ENCODE assay signal across 9 cellular contexts in genomic region chr7:32992750-32993149, GRCh38. TPM values are rescaled to one million over a fixed set of nuclear protein-coding genes. Genes with fewer than 3 reads are reported as not detected.
DNase-seq lines count a peak whose midpoint lies in the region; ATAC-seq and TF ChIP-seq lines count a peak whose summit lies in the region.
"Not testable (repeated sequence)": the region's sequence is repeated elsewhere in the genome, so short reads cannot be mapped to it uniquely, and the experiment has no call there.
"Had no signal": no experiment of that assay in that cellular context is flagged by ENCODE, and none has a peak within 500 bp of the region (broad histone marks: within the 10 kb centered on the region; RNA-seq: fewer than 3 reads in every experiment).

No MANE protein-coding gene starts in this region.

- CTCF ChIA-PET in PC-9 (lab: Charles Lee), result interaction anchor here (0.6 kb wide), 2 partner anchors 115 to 1348 kb away, joined by 9 to 10 read pairs; no protein-coding TSS in a partner anchor

- not testable (repeated sequence) for TF ChIP-seq EP300 in stomach (IDR thresholded peaks at IDR 0.05)

- H3K9ac ChIP-seq in DND-41 (ENCODE audit: low read depth, low read length), result not testable (repeated sequence)

- H3K27ac ChIP-seq in DND-41 (ENCODE audit: low read length); left lung: not testable (repeated sequence)
- peak overlapping the region; percentile 77 for H3K27ac ChIP-seq in PC-9
- peak overlapping the region; percentile 84 for H3K27ac ChIP-seq in foreskin keratinocyte
- peak overlapping the region in 3 of 5 donors; percentile 46 to 56 (median 55) for H3K27ac ChIP-seq in stomach

- not testable (repeated sequence) for H4K20me1 ChIP-seq in DND-41 (ENCODE audit: insufficient read depth, low read length); PC-9 (ENCODE audit: insufficient read depth)

- H3K4me2 ChIP-seq in DND-41 (ENCODE audit: insufficient read depth, low read length), result not testable (repeated sequence)
- peak overlapping the region; percentile 45 for H3K4me2 ChIP-seq in PC-9

- not testable (repeated sequence) for H3K36me3 Mint-ChIP-seq in activated T-cell treated with anti-CD3 and anti-CD28 coated beads, Interleukin-2, amount 50 U/mL, for 72 hours (ENCODE audit: insufficient read depth in 2 of 2)
- H3K36me3 Mint-ChIP-seq in nephron progenitor cell (ENCODE audit: low read depth), result peaks cover 18% of the 10 kb centered on the region

- not testable (repeated sequence) for H3K4me1 ChIP-seq in DND-41 (ENCODE audit: insufficient read depth, low read length); foreskin keratinocyte; left lung
- H3K4me1 ChIP-seq in PC-9 (replicated peaks; ENCODE audit: insufficient read depth) (peaks cover 15% of the 10 kb centered on the region), stomach (peaks cover under 1 to 15% (median 5%) of the 10 kb centered on the region in 4 donors)

- POLR2A ChIA-PET in PC-9 (lab: Charles Lee; ENCODE audit: unreplicated experiment), result not testable (repeated sequence)

- intact Hi-C loops in PC-9 (cut with micrococcal nuclease; ENCODE audit: unreplicated experiment); left lung (cut with DNase I); stomach (cut with DNase I; ENCODE audit: low total_unique reads): not testable (repeated sequence)

- 20 to 45% (median 33%) methylated on average over 5 to 6 of the region's 6 CpGs for WGBS in stomach, 5 donors

- not testable (repeated sequence) for H3K9me2 ChIP-seq in PC-9 (ENCODE audit: insufficient read depth)

- H3K27me3 ChIP-seq in DND-41 (ENCODE audit: insufficient read depth, low read length, poor library complexity); PC-9 (ENCODE audit: insufficient read depth, low read depth); foreskin keratinocyte; left lung; stomach: not testable (repeated sequence)

- not testable (repeated sequence) for TF ChIP-seq POLR2A in stomach (IDR thresholded peaks at IDR 0.05)

- not testable (repeated sequence) for DNase-seq in DND-41; activated T-cell treated with anti-CD3 and anti-CD28 coated beads, Interleukin-2, amount 50 U/mL, for 72 hours; left lung; nephron progenitor cell
- DNase-seq in PC-9, result peak; percentile 78 to 89
- DNase-seq in choroid plexus epithelial cell (ENCODE audit: low read depth), result peak; percentile 3
- DNase-seq in foreskin keratinocyte, result peak; percentile 91 to 96
- DNase-seq in stomach, result peak; percentile 50

- not testable (repeated sequence) for TF ChIP-seq CTCF in DND-41 (IDR thresholded peaks at IDR 0.05; ENCODE audit: borderline replicate concordance, extremely low read depth, low read length, poor library complexity, severe bottlenecking); PC-9 (conservative IDR thresholded peaks at IDR 0.05); choroid plexus epithelial cell (conservative IDR thresholded peaks at IDR 0.05; ENCODE audit: low read depth, low read length); foreskin keratinocyte (conservative IDR thresholded peaks at IDR 0.05); left lung (IDR thresholded peaks at IDR 0.05); nephron progenitor cell (IDR thresholded peaks at IDR 0.05); stomach (IDR thresholded peaks at IDR 0.05)

- H3K27me3 Mint-ChIP-seq in activated T-cell treated with anti-CD3 and anti-CD28 coated beads, Interleukin-2, amount 50 U/mL, for 72 hours (ENCODE audit: low read depth), result peaks cover 17% of the 10 kb centered on the region
- H3K27me3 Mint-ChIP-seq in nephron progenitor cell (ENCODE audit: low read depth, poor library complexity), result not testable (repeated sequence)

- not testable (repeated sequence) for H3K4me3 ChIP-seq in DND-41 (ENCODE audit: low read depth in 1 of 2, low read length in 2 of 2); PC-9; choroid plexus epithelial cell (ENCODE audit: low read depth, low read length); left lung; stomach

- H3K36me3 ChIP-seq in DND-41 (ENCODE audit: insufficient read depth, low read length); PC-9 (ENCODE audit: low read depth); left lung: not testable (repeated sequence)
- H3K36me3 ChIP-seq in stomach, result peaks cover 0 to 18% (median 14%) of the 10 kb centered on the region in 4 donors

- H3K79me2 ChIP-seq in DND-41 (ENCODE audit: insufficient read depth, low read length); PC-9 (ENCODE audit: low read depth): not testable (repeated sequence)

- H3K9me3 Mint-ChIP-seq in activated T-cell treated with anti-CD3 and anti-CD28 coated beads, Interleukin-2, amount 50 U/mL, for 72 hours; nephron progenitor cell: not testable (repeated sequence)

- not testable (repeated sequence) for H3K4me1 Mint-ChIP-seq in activated T-cell treated with anti-CD3 and anti-CD28 coated beads, Interleukin-2, amount 50 U/mL, for 72 hours (ENCODE audit: low read depth)
- H3K4me1 Mint-ChIP-seq in nephron progenitor cell, result peaks cover 39% of the 10 kb centered on the region

- peaks cover 12% of the 10 kb centered on the region; the same call in 1 of the 2 replicates for H3F3A ChIP-seq in PC-9 (ENCODE audit: insufficient read depth, low read depth)

- H2AFZ ChIP-seq in DND-41 (ENCODE audit: low read depth, low read length); PC-9: not testable (repeated sequence)

- BruUV-seq in PC-9 (replicated peaks; lab: Mats Ljungman, UMichigan), result not testable (repeated sequence)

- H3K4me3 Mint-ChIP-seq in activated T-cell treated with anti-CD3 and anti-CD28 coated beads, Interleukin-2, amount 50 U/mL, for 72 hours, result peak overlapping the region in 1 of 2 donors; percentile 20
- H3K4me3 Mint-ChIP-seq in nephron progenitor cell, result not testable (repeated sequence)

- not testable (repeated sequence) for H3K27ac Mint-ChIP-seq in activated T-cell treated with anti-CD3 and anti-CD28 coated beads, Interleukin-2, amount 50 U/mL, for 72 hours
- H3K27ac Mint-ChIP-seq in nephron progenitor cell, result peak overlapping the region; percentile 78

- not testable (repeated sequence) for H3K9me3 ChIP-seq in DND-41 (ENCODE audit: insufficient read depth, low read length, severe bottlenecking); PC-9 (ENCODE audit: insufficient read depth, low read depth); left lung; stomach

- ATAC-seq in DND-41 (ENCODE audit: insufficient read depth, low read depth) (0 out of 3 replicates have a peak, but pooled peaks have one; percentile 10), foreskin keratinocyte (peak; percentile 99), left lung (peak; percentile 54)
- peak; percentile 62 to 68 for ATAC-seq in activated T-cell treated with anti-CD3 and anti-CD28 coated beads, Interleukin-2, amount 50 U/mL, for 72 hours (replicated peaks in 1 of 2)

RNA-seq across cellular contexts. Expression of gene FKBP9, which starts 35.5 kb away (rescaled TPM):
- total RNA-seq in PC-9 (2021) (155 and 160 TPM in 2 replicates), foreskin keratinocyte (110 and 115 TPM in 2 replicates), left lung (100 to 1,000 TPM in 1 of 2 donors, 10 to 100 TPM in 1; 91.4 to 130 TPM), stomach (100 to 1,000 TPM; 120 to 869 (median 168) TPM)
- total RNA-seq in activated T-cell treated with anti-CD3 and anti-CD28 coated beads, Interleukin-2, amount 50 U/mL, for 72 hours, result 1 to 10 TPM in 1 of 2 donors, under 1 TPM in 1; 0.84 to 1.7 TPM
- polyA plus RNA-seq in foreskin keratinocyte (63.3 and 64.3 TPM in 2 replicates), stomach (10 to 100 TPM; 11.3 to 22.8 (median 18.2) TPM)
- total RNA-seq: CD4-positive, CD25-positive, alpha-beta regulatory T cell had no signal

Comparison
In these comparisons a context has a peak if more than half of its experiments do, and no peak if none do; other contexts are left out.
1. ATAC-seq: peak in every context shown above with its lines; median percentile 99 in foreskin keratinocyte; 65 in activated T-cell treated with anti-CD3 and anti-CD28 coated beads, Interleukin-2, amount 50 U/mL, for 72 hours; 54 in left lung; 10 in DND-41.
2. RNA of gene FKBP9, which starts 35.5 kb away (total RNA-seq): 120 to 869 TPM in stomach, 155 to 160 TPM in PC-9, 91.4 to 130 TPM in left lung and 110 to 115 TPM in foreskin keratinocyte; 0.84 to 1.7 TPM in activated T-cell treated with anti-CD3 and anti-CD28 coated beads, Interleukin-2, amount 50 U/mL, for 72 hours; every median in the first group is over 10 times any median in the second.